11 cellular contexts compared by ENCODE assay signal in the genomic region with DNA sequence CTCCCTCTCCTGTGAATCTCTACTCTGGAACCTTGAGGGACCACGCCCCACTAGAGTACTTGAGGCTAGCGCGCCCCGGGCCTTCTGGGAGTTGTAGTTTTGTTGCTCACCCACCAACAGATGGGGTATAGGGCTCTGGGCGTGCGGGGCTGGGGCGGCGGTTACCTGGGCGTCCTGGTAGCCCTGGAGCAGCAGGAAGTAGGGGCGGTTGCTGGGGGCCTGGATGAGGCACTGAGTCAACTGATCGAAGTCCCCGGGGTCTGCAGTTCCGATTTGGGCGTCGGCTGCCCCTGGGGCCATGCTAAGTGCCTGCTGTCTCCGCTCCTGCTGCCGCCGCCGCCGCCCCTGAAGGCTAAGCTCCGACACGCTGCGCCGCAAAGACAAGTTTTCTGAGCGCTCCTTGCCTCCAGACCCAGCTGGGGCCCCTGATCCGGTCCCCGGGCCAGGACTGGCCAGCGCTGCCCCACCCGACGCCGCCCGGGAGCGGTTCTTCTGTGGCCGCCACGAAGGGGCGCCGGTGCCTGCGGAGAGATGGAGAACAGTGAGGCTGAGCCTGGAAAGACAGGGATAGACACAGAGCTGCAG. TPM values are rescaled to one million over a fixed set of nuclear protein-coding genes. Genes with fewer than 3 reads are reported as not detected.
DNase-seq lines count a peak whose midpoint lies in the region; ATAC-seq lines count a peak whose summit lies in the region.
"Had no signal": no experiment of that assay in that cellular context is flagged by ENCODE, and none has a peak within 500 bp of the region (broad histone marks: within the 10 kb centered on the region; RNA-seq: fewer than 3 reads in every experiment).

No MANE protein-coding gene starts in this region.

- 36 to 45% methylated on average over 38 of the region's 38 CpGs for WGBS in esophagus, 2 donors

- H3K9me3 ChIP-seq in esophagus (ENCODE audit: control insufficient read depth in 2 of 2, insufficient read depth in 1 of 2, low read depth in 1 of 2, low read length in 1 of 2): no peaks in the 10 kb centered on the region

- no peak overlapping the region for H3K27ac ChIP-seq in esophagus (ENCODE audit: low read depth in 2 of 2, low read length in 1 of 2)
- peak overlapping the region in 2 of 21 experiments; percentile 4 to 14 for H3K27ac ChIP-seq in skin epidermis
- H3K27ac ChIP-seq: 22Rv1, epithelial cell of prostate had no signal

- no peaks in the 10 kb centered on the region for H3K36me3 ChIP-seq in esophagus (ENCODE audit: control insufficient read depth in 2 of 2, insufficient read depth in 2 of 2, low read length in 1 of 2)

- H3K4me3 ChIP-seq in esophagus (ENCODE audit: low read depth in 1 of 2, low read length in 2 of 2) (peak overlapping the region; percentile 15 to 46), skin epidermis (peak overlapping the region in 4 of 7 experiments; percentile 10 to 28 (median 19))

- peaks cover 0 to 9% of the 10 kb centered on the region in 2 donors for H3K4me1 ChIP-seq in esophagus (ENCODE audit: control insufficient read depth in 2 of 2, insufficient read depth in 2 of 2, low read length in 1 of 2)

- H3K27me3 ChIP-seq in esophagus (ENCODE audit: control insufficient read depth in 1 of 2, insufficient read depth in 2 of 2, low read length in 2 of 2): no peaks in the 10 kb centered on the region

- DNase-seq in DMS 273 (lab: John Stamatoyannopoulos, UW; ENCODE audit: unreplicated experiment): peak; percentile 26
- DNase-seq in DMS 273 treated with DMSO at 0.1 percent for 48 hours (lab: John Stamatoyannopoulos, UW): no peak
- DNase-seq: Kasumi-1, SHP77 treated with DMSO at 0.1 percent for 48 hours had no signal

- ATAC-seq in GM18861 (IDR thresholded peaks at IDR 0.05; ENCODE audit: unreplicated experiment): no peak
- no peak for ATAC-seq in HG03175 (IDR thresholded peaks at IDR 0.05; ENCODE audit: unreplicated experiment)
- ATAC-seq: stimulated activated memory B cell treated with anti-CD40 and anti-IgM and Interleukin-4, amounts not matched to agents 10 μg/mL and 1 μg/mL and 100 μg/mL, for 72 hours had no signal

RNA-seq across cellular contexts. Expression of gene RASIP1, which starts 5.3 kb away (rescaled TPM):
- polyA plus RNA-seq in esophagus: 10 to 100 TPM in 1 of 2 donors, 1 to 10 TPM in 1; 7.0 to 11.4 TPM

RNA-seq across cellular contexts. Expression of gene IZUMO1, which starts 11.6 kb away (rescaled TPM):
- under 1 TPM; 0.16 to 0.39 TPM for polyA plus RNA-seq in esophagus

RNA-seq across cellular contexts. Expression of gene MAMSTR, which starts 15.6 kb away (rescaled TPM):
- polyA plus RNA-seq in esophagus: 1 to 10 TPM in 1 of 2 donors, under 1 TPM in 1; 0.96 to 1.6 TPM

RNA-seq across cellular contexts. Expression of gene FUT1, which starts 17.3 kb away (rescaled TPM):
- polyA plus RNA-seq in esophagus: 1 to 10 TPM; 1.1 to 2.4 TPM

RNA-seq across cellular contexts. Expression of gene FGF21, which starts 20.2 kb away (rescaled TPM):
- polyA plus RNA-seq in esophagus: not detected
